Comparison of ENCODE assay signal across 10 cellular contexts in genomic region chr16:29117631-29118030, GRCh38.
"Had no signal": no experiment of that assay in that cellular context is flagged by ENCODE, and none has a peak within 500 bp of the region (broad histone marks: within the 10 kb centered on the region; RNA-seq: fewer than 3 reads in every experiment).

No MANE protein-coding gene starts in this region.

- H3K27me3 ChIP-seq: ascending aorta, heart left ventricle, tibial nerve, vagina had no signal

- H3K4me3 Mint-ChIP-seq: activated B cell treated with CpG ODN at 0.5 μM for 24 hours; activated CD4-positive, alpha-beta T cell treated with anti-CD3 and anti-CD28 coated beads, Interleukin-2, amount 10 ng/mL, durations not matched to agents 7 days and 5 days had no signal

- H3K4me3 ChIP-seq: ascending aorta, heart left ventricle, smooth muscle cell, tibial nerve, vagina had no signal

- H3K9me3 ChIP-seq: ascending aorta, heart left ventricle, tibial nerve, vagina had no signal

- H3K27ac Mint-ChIP-seq: activated B cell treated with CpG ODN at 0.5 μM for 24 hours had no signal

- DNase-seq: activated B cell treated with CpG ODN at 0.5 μM for 24 hours; activated CD4-positive, alpha-beta T cell treated with anti-CD3 and anti-CD28 coated beads, Interleukin-2, amount 10 ng/mL, durations not matched to agents 7 days and 5 days; activated T-cell treated with anti-CD3 and anti-CD28 coated beads, Interleukin-2, amount 50 U/mL, for 72 hours; T-helper 1 cell had no signal

- ATAC-seq: stimulated activated effector memory CD8-positive, alpha-beta T cell treated with anti-CD3 and anti-CD28 coated beads, Interleukin-12 subunit alpha, Interleukin-12 subunit beta, amount 100 ng/mL, for 72 hours had no signal

- H3K27me3 Mint-ChIP-seq: activated B cell treated with CpG ODN at 0.5 μM for 24 hours; activated CD4-positive, alpha-beta T cell treated with anti-CD3 and anti-CD28 coated beads, Interleukin-2, amount 10 ng/mL, durations not matched to agents 7 days and 5 days had no signal

- H3K36me3 ChIP-seq: vagina had no signal

- H3K9me3 Mint-ChIP-seq: activated B cell treated with CpG ODN at 0.5 μM for 24 hours; activated CD4-positive, alpha-beta T cell treated with anti-CD3 and anti-CD28 coated beads, Interleukin-2, amount 10 ng/mL, durations not matched to agents 7 days and 5 days; activated T-cell treated with anti-CD3 and anti-CD28 coated beads, Interleukin-2, amount 50 U/mL, for 72 hours; stimulated activated effector memory CD8-positive, alpha-beta T cell treated with anti-CD3 and anti-CD28 coated beads, Interleukin-12 subunit alpha, Interleukin-12 subunit beta, amount 100 ng/mL, for 72 hours had no signal

- H3K27ac ChIP-seq: ascending aorta had no signal
